15 cellular contexts compared by ENCODE assay signal in genomic region chr14:36901846-36902245, GRCh38.
DNase-seq lines count a peak whose midpoint lies in the region; ATAC-seq and TF ChIP-seq lines count a peak whose summit lies in the region.
"Had no signal": no experiment of that assay in that cellular context is flagged by ENCODE, and none has a peak within 500 bp of the region (broad histone marks: within the 10 kb centered on the region; RNA-seq: fewer than 3 reads in every experiment).

No MANE protein-coding gene starts in this region.

- H3K9ac ChIP-seq in fibroblast of lung (ENCODE audit: insufficient read depth, low read length) (no peak overlapping the region), Karpas-422 (ENCODE audit: low read length) (no peak overlapping the region)
- H3K9ac ChIP-seq: BLaER1 treated with 17β-estradiol and CSF1 and Interleukin-3, amounts not matched to agents 10 nM and 100 nM had no signal

- POLR2A ChIA-PET in HEK293 (lab: Yijun Ruan, JAX), result no interaction called here
- POLR2A ChIA-PET in RWPE1 (lab: Yijun Ruan, JAX; ENCODE audit: low non-redundant PET), result no interaction called here

- H3K9me3 ChIP-seq in HEK293 (ENCODE audit: control insufficient read depth, insufficient read depth, low read depth, low read length) (no peaks in the 10 kb centered on the region), fibroblast of lung (ENCODE audit: control insufficient read depth, insufficient read depth, low read depth, low read length) (no peaks in the 10 kb centered on the region), WERI-Rb-1 (ENCODE audit: severe bottlenecking) (peaks cover 2% of the 10 kb centered on the region), Karpas-422 (ENCODE audit: low read length) (no peaks in the 10 kb centered on the region)
- H3K9me3 ChIP-seq: BLaER1 treated with 17β-estradiol and CSF1 and Interleukin-3, amounts not matched to agents 10 nM and 100 nM; HAP-1; MG63 had no signal

- peaks cover 2% of the 10 kb centered on the region for H3K27me3 ChIP-seq in fibroblast of lung (ENCODE audit: control insufficient read depth, insufficient read depth, low read length)
- peaks cover 8% of the 10 kb centered on the region for H3K27me3 ChIP-seq in WERI-Rb-1 (ENCODE audit: insufficient read depth, low read depth, severe bottlenecking)
- H3K27me3 ChIP-seq in Karpas-422 (ENCODE audit: low read length), result no peaks in the 10 kb centered on the region
- H3K27me3 ChIP-seq: BLaER1 treated with 17β-estradiol and CSF1 and Interleukin-3, amounts not matched to agents 10 nM and 100 nM; MG63 had no signal

- no peak overlapping the region for H3K4me2 ChIP-seq in fibroblast of lung (ENCODE audit: extremely low read depth, insufficient read depth, low read length)
- H3K4me2 ChIP-seq in Karpas-422 (ENCODE audit: low read depth, low read length, poor library complexity, severe bottlenecking), result no peak overlapping the region
- H3K4me2 ChIP-seq: BLaER1 treated with 17β-estradiol and CSF1 and Interleukin-3, amounts not matched to agents 10 nM and 100 nM had no signal

- H4K20me1 ChIP-seq in fibroblast of lung (ENCODE audit: control insufficient read depth, extremely low read depth, insufficient read depth, low read length) (no peaks in the 10 kb centered on the region), Karpas-422 (ENCODE audit: insufficient read depth, low read depth, low read length) (no peaks in the 10 kb centered on the region)
- H4K20me1 ChIP-seq: BLaER1 treated with 17β-estradiol and CSF1 and Interleukin-3, amounts not matched to agents 10 nM and 100 nM had no signal

- H3K79me2 ChIP-seq in fibroblast of lung (ENCODE audit: control insufficient read depth, insufficient read depth, low read length), result no peaks in the 10 kb centered on the region
- no peaks in the 10 kb centered on the region for H3K79me2 ChIP-seq in Karpas-422 (ENCODE audit: low read length)

- peak; percentile 2 for DNase-seq in RWPE1 (ENCODE audit: low spot score)
- DNase-seq in fibroblast of lung (ENCODE audit: low read depth in 2 of 2), result peak; percentile 10 to 27
- DNase-seq in WERI-Rb-1, result no peak
- no peak for DNase-seq in Karpas-422
- DNase-seq in stimulated activated CD4-positive, alpha-beta T cell treated with anti-CD3 and anti-CD28 coated beads, Interleukin-15, amount 100 ng/mL, for 24 hours, result no peak
- DNase-seq in left colon, result no peak
- DNase-seq: MG63, NCI-H1105, NCI-H1694 treated with DMSO at 0.1 percent for 48 hours, NCI-H345, NCI-H69, SHP77 had no signal

- H3K36me3 ChIP-seq in HEK293 (ENCODE audit: control insufficient read depth in 2 of 2, insufficient read depth in 1 of 2, low read length in 2 of 2), result no peaks in the 10 kb centered on the region
- H3K36me3 ChIP-seq in fibroblast of lung (ENCODE audit: control insufficient read depth, insufficient read depth, low read length), result no peaks in the 10 kb centered on the region
- H3K36me3 ChIP-seq in WERI-Rb-1, result no peaks in the 10 kb centered on the region
- H3K36me3 ChIP-seq in Karpas-422 (ENCODE audit: insufficient read depth, low read length), result no peaks in the 10 kb centered on the region
- H3K36me3 ChIP-seq: BLaER1 treated with 17β-estradiol and CSF1 and Interleukin-3, amounts not matched to agents 10 nM and 100 nM; HAP-1; MG63 had no signal

- no peaks in the 10 kb centered on the region; the same call in 1 of the 2 replicates for H3K9me2 ChIP-seq in Karpas-422 (replicated peaks; ENCODE audit: insufficient read depth, low read length)

- no peak overlapping the region for H3K4me3 ChIP-seq in HEK293 (ENCODE audit: low read depth, low read length)
- no peak overlapping the region for H3K4me3 ChIP-seq in fibroblast of lung (replicated peaks in 1 of 4; ENCODE audit: control extremely low read depth in 1 of 4, insufficient read depth in 1 of 4, low read depth in 3 of 4, low read length in 4 of 4)
- no peak overlapping the region for H3K4me3 ChIP-seq in WERI-Rb-1 (ENCODE audit: low read depth, low read length)
- no peak overlapping the region for H3K4me3 ChIP-seq in Karpas-422 (ENCODE audit: low read length)
- H3K4me3 ChIP-seq: BLaER1 treated with 17β-estradiol and CSF1 and Interleukin-3, amounts not matched to agents 10 nM and 100 nM; HAP-1; MG63 had no signal

- no peak for TF ChIP-seq CTCF in HEK293 (tag by site-specific recombination; IDR thresholded peaks at IDR 0.05)
- no peak for TF ChIP-seq CTCF in RWPE1 (conservative IDR thresholded peaks at IDR 0.05; ENCODE audit: low read depth)
- TF ChIP-seq CTCF in fibroblast of lung (conservative IDR thresholded peaks at IDR 0.05 in 1 of 2, IDR thresholded peaks at IDR 0.05 in 1 of 2; ENCODE audit: low read depth in 1 of 2, low read length in 2 of 2), result no peak
- no peak for TF ChIP-seq CTCF in WERI-Rb-1 (IDR thresholded peaks at IDR 0.05; ENCODE audit: low read depth, low read length)

- CTCF ChIA-PET in HEK293 (lab: Yijun Ruan, JAX), result no interaction called here
- CTCF ChIA-PET in RWPE1 (lab: Yijun Ruan, JAX), result no interaction called here

- intact Hi-C loops in left colon (cut with DNase I, micrococcal nuclease), result no loop called here

- H3K27ac ChIP-seq in HEK293 (ENCODE audit: extremely low read depth, low read depth, low read length) (no peak overlapping the region), RWPE1 (no peak overlapping the region), fibroblast of lung (ENCODE audit: insufficient read depth, low read length) (no peak overlapping the region), WERI-Rb-1 (no peak overlapping the region), Karpas-422 (ENCODE audit: low read length) (no peak overlapping the region)
- H3K27ac ChIP-seq: BLaER1 treated with 17β-estradiol and CSF1 and Interleukin-3, amounts not matched to agents 10 nM and 100 nM had no signal

- H3K4me1 ChIP-seq in HEK293 (ENCODE audit: control insufficient read depth, insufficient read depth, low read length) (peaks cover 12% of the 10 kb centered on the region; the same call in 1 of the 2 replicates), fibroblast of lung (ENCODE audit: control insufficient read depth, extremely low read depth, insufficient read depth, low read length) (no peaks in the 10 kb centered on the region), Karpas-422 (ENCODE audit: low read length) (peaks cover 12% of the 10 kb centered on the region)
- H3K4me1 ChIP-seq: BLaER1 treated with 17β-estradiol and CSF1 and Interleukin-3, amounts not matched to agents 10 nM and 100 nM; HAP-1 had no signal

- no peak for ATAC-seq in left colon

- H2AFZ ChIP-seq in fibroblast of lung (ENCODE audit: low read length) (no peak overlapping the region), Karpas-422 (ENCODE audit: low read length) (no peak overlapping the region; the same call in 1 of the 2 replicates)

TF ChIP-seq in HEK293, 187 proteins besides CTCF, POLR2A, EP300 and RAD21:
- peak; percentile 37; the same call in 1 of the 2 replicates for TF ChIP-seq PRDM6 (tag by site-specific recombination; IDR thresholded peaks at IDR 0.05)
- no peak for TF ChIP-seq ZNF555 (tag by site-specific recombination; conservative IDR thresholded peaks at IDR 0.05)

Comparison
In these comparisons a context has a peak if more than half of its experiments do, and no peak if none do; other contexts are left out.
1. DNase-seq: peak in RWPE1 (single experiment) and fibroblast of lung (2 of 2); none in WERI-Rb-1 (single experiment), Karpas-422 (single experiment), stimulated activated CD4-positive, alpha-beta T cell treated with anti-CD3 and anti-CD28 coated beads, Interleukin-15, amount 100 ng/mL, for 24 hours (single experiment) and left colon (0 of 2).